In genomic region chr1:241532173-241532553, GRCh38 we compare ENCODE assay signal across 8 cellular contexts. TPM values are rescaled to one million over a fixed set of nuclear protein-coding genes. Genes with fewer than 3 reads are reported as not detected.
DNase-seq lines count a peak whose midpoint lies in the region; ATAC-seq and TF ChIP-seq lines count a peak whose summit lies in the region.

Gene KMO, plus strand, starts transcription at chr1:241532378. Its CDS starts 67 bp downstream, at chr1:241532445.

- H3K27me3 Mint-ChIP-seq in activated T-cell treated with anti-CD3 and anti-CD28 coated beads, Interleukin-2, amount 50 U/mL, for 24 hours, result peaks cover 4% of the 10 kb centered on the region

- H3K27me3 ChIP-seq in Peyer's patch (no peaks in the 10 kb centered on the region), esophagus (ENCODE audit: control insufficient read depth in 1 of 2, insufficient read depth in 2 of 2, low read length in 2 of 2) (no peaks in the 10 kb centered on the region), rectal smooth muscle tissue (ENCODE audit: control insufficient read depth, insufficient read depth, low read length) (no peaks in the 10 kb centered on the region)

- H3K36me3 Mint-ChIP-seq in activated T-cell treated with anti-CD3 and anti-CD28 coated beads, Interleukin-2, amount 50 U/mL, for 24 hours (ENCODE audit: low read depth), result no peaks in the 10 kb centered on the region

- H3K9me3 Mint-ChIP-seq in activated T-cell treated with anti-CD3 and anti-CD28 coated beads, Interleukin-2, amount 50 U/mL, for 24 hours, result no peaks in the 10 kb centered on the region

- ATAC-seq in HG02870 (IDR thresholded peaks at IDR 0.05; ENCODE audit: unreplicated experiment), result peak; percentile 18

- H3K4me1 Mint-ChIP-seq in activated T-cell treated with anti-CD3 and anti-CD28 coated beads, Interleukin-2, amount 50 U/mL, for 24 hours (ENCODE audit: low read depth), result peaks cover 20% of the 10 kb centered on the region

- no peak within 1 kb of the TSS for H3K9ac ChIP-seq in rectal smooth muscle tissue (ENCODE audit: low read length)

- H3K9me3 ChIP-seq in Peyer's patch, result no peaks in the 10 kb centered on the region
- H3K9me3 ChIP-seq in esophagus (ENCODE audit: control insufficient read depth in 2 of 2, insufficient read depth in 1 of 2, low read depth in 1 of 2, low read length in 1 of 2), result no peaks in the 10 kb centered on the region

- peak within 1 kb of the TSS; percentile 89 for H3K27ac Mint-ChIP-seq in activated T-cell treated with anti-CD3 and anti-CD28 coated beads, Interleukin-2, amount 50 U/mL, for 24 hours

- TF ChIP-seq CTCF in Peyer's patch (IDR thresholded peaks at IDR 0.05), result no peak

- 4 to 5% methylated on average over 1 of the region's 1 CpG for WGBS in esophagus, 2 donors

- H3K4me3 ChIP-seq in Peyer's patch (peak within 1 kb of the TSS; percentile 29 to 58 (median 41)), esophagus (ENCODE audit: low read depth in 1 of 2, low read length in 2 of 2) (peak within 1 kb of the TSS; percentile 11 to 51), rectal smooth muscle tissue (ENCODE audit: low read length) (peak within 1 kb of the TSS; percentile 63)

- peak within 1 kb of the TSS; percentile 9 to 48 (median 31) for H3K27ac ChIP-seq in Peyer's patch
- H3K27ac ChIP-seq in esophagus (ENCODE audit: low read depth in 2 of 2, low read length in 1 of 2), result no peak within 1 kb of the TSS
- H3K27ac ChIP-seq in rectal smooth muscle tissue (ENCODE audit: low read depth, low read length), result no peak within 1 kb of the TSS

- H3K4me1 ChIP-seq in Peyer's patch (peaks cover 0 to 3% (median 0%) of the 10 kb centered on the region in 4 donors), esophagus (ENCODE audit: control insufficient read depth in 2 of 2, insufficient read depth in 2 of 2, low read length in 1 of 2) (no peaks in the 10 kb centered on the region), rectal smooth muscle tissue (ENCODE audit: control insufficient read depth, insufficient read depth, low read length) (no peaks in the 10 kb centered on the region)

- DNase-seq in activated T-cell treated with anti-CD3 and anti-CD28 coated beads, Interleukin-2, amount 50 U/mL, for 24 hours, result no peak
- DNase-seq in activated T-cell treated with anti-CD3 and anti-CD28 coated beads, Interleukin-2, amount 50 U/mL, for 48 hours, result no peak
- DNase-seq in Peyer's patch, result no peak
- no peak for DNase-seq in pons (ENCODE audit: low spot score)
- no peak for DNase-seq in NCI-H1048 (lab: John Stamatoyannopoulos, UW)

- no peaks in the 10 kb centered on the region for H3K36me3 ChIP-seq in Peyer's patch
- H3K36me3 ChIP-seq in esophagus (ENCODE audit: control insufficient read depth in 2 of 2, insufficient read depth in 2 of 2, low read length in 1 of 2), result no peaks in the 10 kb centered on the region
- no peaks in the 10 kb centered on the region for H3K36me3 ChIP-seq in rectal smooth muscle tissue (ENCODE audit: control insufficient read depth, insufficient read depth, low read length)

- peak within 1 kb of the TSS; percentile 79 for H3K4me3 Mint-ChIP-seq in activated T-cell treated with anti-CD3 and anti-CD28 coated beads, Interleukin-2, amount 50 U/mL, for 24 hours

- no peak for TF ChIP-seq POLR2A in Peyer's patch (IDR thresholded peaks at IDR 0.05)

RNA-seq across cellular contexts. Expression of gene KMO, which starts in this region (rescaled TPM):
- 10 to 100 TPM in 1 of 4 donors, under 1 TPM in 2, not detected in 1; 0.13 to 32.2 (median 0.70) TPM for total RNA-seq in Peyer's patch
- polyA plus RNA-seq in esophagus, result under 1 TPM; 0.05 to 0.14 TPM

Comparison
In these comparisons a context has a peak if more than half of its experiments do, and no peak if none do; other contexts are left out.
1. H3K27ac ChIP-seq: peak in Peyer's patch (4 of 4); none in esophagus (0 of 2) and rectal smooth muscle tissue (single experiment).
2. Peak in every context shown above with its lines, with median percentiles within 50 percentile points of each other: H3K4me3 ChIP-seq.